Comparison of ENCODE assay signal across 14 cellular contexts in the genomic region with DNA sequence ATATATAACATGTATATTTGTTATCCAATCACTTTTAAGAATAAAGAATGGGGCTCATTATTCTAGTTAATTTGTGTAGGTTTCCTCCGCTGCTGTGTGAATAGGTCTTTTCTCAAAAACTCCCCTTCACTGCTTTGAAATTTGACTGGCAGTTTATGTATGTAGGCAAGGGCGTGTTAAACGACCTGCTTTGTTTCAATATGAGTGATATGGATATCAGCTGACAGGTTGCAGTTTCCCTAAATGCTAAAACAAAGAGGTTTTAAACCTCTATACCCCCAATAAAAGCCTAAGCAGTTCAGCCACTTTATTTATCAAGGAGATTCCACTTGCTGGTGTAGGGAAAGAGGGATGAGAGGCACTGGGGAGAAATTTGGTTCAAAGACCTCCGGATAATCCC.
DNase-seq lines count a peak whose midpoint lies in the region; ATAC-seq, FAIRE-seq and TF ChIP-seq lines count a peak whose summit lies in the region.
"Had no signal": no experiment of that assay in that cellular context is flagged by ENCODE, and none has a peak within 500 bp of the region (broad histone marks: within the 10 kb centered on the region; RNA-seq: fewer than 3 reads in every experiment).

No MANE protein-coding gene starts in this region.

- TF ChIP-seq POLR2A in HepG2 (IDR thresholded peaks at IDR 0.05; ENCODE audit: insufficient read depth in 1 of 2, low read depth in 2 of 2, low read length in 2 of 2): no peak

- 0 out of 2 replicates have a peak, but pooled peaks cover 4% of the 10 kb centered on the region for H3K9me3 ChIP-seq in SK-N-SH
- no peaks in the 10 kb centered on the region for H3K9me3 ChIP-seq in HepG2 (ENCODE audit: low read length)

- TF ChIP-seq CTCF in GM13976 (IDR thresholded peaks at IDR 0.05; ENCODE audit: borderline replicate concordance, control extremely low read depth, extremely low read depth, insufficient read depth, missing control alignments) (no peak), SK-N-SH (IDR thresholded peaks at IDR 0.05) (no peak), HepG2 (CRISPR knock-in tag; IDR thresholded peaks at IDR 0.05) (no peak)

- TF ChIP-seq RAD21 in SK-N-SH (IDR thresholded peaks at IDR 0.05; ENCODE audit: low read length) (no peak), HepG2 (CRISPR knock-in tag; IDR thresholded peaks at IDR 0.05) (no peak)

- no peak overlapping the region for H3K4me3 Mint-ChIP-seq in activated T-cell treated with anti-CD3 and anti-CD28 coated beads, Interleukin-2, amount 50 U/mL, for 24 hours
- H3K4me3 Mint-ChIP-seq: CD4-positive, alpha-beta T cell had no signal

- DNase-seq in GM13976 (ENCODE audit: low spot score) (peak; percentile 34), NCI-H226 (no peak), SK-N-SH (no peak), HepG2 (ENCODE audit: low spot score) (no peak)
- no peak for DNase-seq in activated T-cell treated with anti-CD3 and anti-CD28 coated beads, Interleukin-2, amount 50 U/mL, for 24 hours
- DNase-seq: amniotic stem cell; CD4-positive, alpha-beta T cell; Karpas-422; left ventricle myocardium inferior; stimulated activated naive CD4-positive, alpha-beta T cell treated with Interleukin-2 at 50 U/mL for 16 hours; upper lobe of left lung had no signal

- CTCF ChIA-PET in SK-N-SH (lab: Yijun Ruan, JAX): no interaction called here
- CTCF ChIA-PET in HepG2 (lab: Yijun Ruan, JAX; ENCODE audit: low intra/inter-chr PET ratio, low total read pairs): no interaction called here

- H2AFZ ChIP-seq in SK-N-SH (ENCODE audit: low read depth) (no peak overlapping the region), HepG2 (ENCODE audit: low read length) (no peak overlapping the region)

- peaks cover 21% of the 10 kb centered on the region for H3K9me3 Mint-ChIP-seq in activated T-cell treated with anti-CD3 and anti-CD28 coated beads, Interleukin-2, amount 50 U/mL, for 24 hours

- H3K27ac ChIP-seq in SK-N-SH (ENCODE audit: low read depth in 2 of 2, low read length in 1 of 2): no peak overlapping the region
- H3K27ac ChIP-seq in HepG2 (ENCODE audit: extremely low read length, insufficient read depth, low read length): no peak overlapping the region
- H3K27ac ChIP-seq: left ventricle myocardium inferior, upper lobe of left lung had no signal

- H3K9me2 ChIP-seq in SK-N-SH: 0 out of 2 replicates have a peak, but pooled peaks cover 2% of the 10 kb centered on the region

- 58% methylated on average over 4 of the region's 4 CpGs for WGBS in SK-N-SH (ENCODE audit: low lambda C conversion rate)
- WGBS in HepG2 (ENCODE audit: low lambda C conversion rate): 22% methylated on average over 4 of the region's 4 CpGs

- no TSS peak for BruUV-seq in HepG2 (replicated peaks; lab: Mats Ljungman, UMichigan)

- in situ Hi-C loops in GM13976 (cut with MboI; ENCODE audit: low sequenced_read_pairs, unreplicated experiment): no loop called here
- in situ Hi-C loops in HepG2 (cut with HindIII; ENCODE audit: extremely low pct_ligation_motif_present, low pct_unique_long_range_greater_than_20kb): no loop called here

- ATAC-seq in GM19023 (IDR thresholded peaks at IDR 0.05; ENCODE audit: unreplicated experiment): peak; percentile 60
- peak; percentile 49 for ATAC-seq in HG02623 (IDR thresholded peaks at IDR 0.05; ENCODE audit: unreplicated experiment)
- ATAC-seq in HG03439 (IDR thresholded peaks at IDR 0.05; ENCODE audit: unreplicated experiment): peak; percentile 73
- no peak for ATAC-seq in HepG2

- no peaks in the 10 kb centered on the region for H3K4me1 ChIP-seq in SK-N-SH (ENCODE audit: control insufficient read depth in 1 of 2, insufficient read depth in 2 of 2, low read depth in 1 of 2, low read length in 1 of 2)
- peaks cover 8% of the 10 kb centered on the region for H3K4me1 ChIP-seq in HepG2 (ENCODE audit: insufficient read depth, low read length)
- H3K4me1 ChIP-seq: left ventricle myocardium inferior, upper lobe of left lung had no signal

- H3K79me2 ChIP-seq in SK-N-SH (ENCODE audit: insufficient read depth): no peaks in the 10 kb centered on the region
- no peaks in the 10 kb centered on the region for H3K79me2 ChIP-seq in HepG2 (ENCODE audit: insufficient read depth, low read length)

- TF ChIP-seq EP300 in SK-N-SH (IDR thresholded peaks at IDR 0.05; ENCODE audit: borderline replicate concordance in 1 of 2, low read depth in 1 of 2, low read length in 1 of 2) (no peak), HepG2 (IDR thresholded peaks at IDR 0.05; ENCODE audit: low read depth in 2 of 2, low read length in 2 of 2) (no peak), HepG2 (CRISPR knock-in tag; IDR thresholded peaks at IDR 0.05; ENCODE audit: borderline replicate concordance) (no peak)

- H4K20me1 ChIP-seq in SK-N-SH (ENCODE audit: insufficient read depth): no peaks in the 10 kb centered on the region
- no peaks in the 10 kb centered on the region for H4K20me1 ChIP-seq in HepG2 (ENCODE audit: insufficient read depth, low read length)

- H3K27me3 ChIP-seq in SK-N-SH (ENCODE audit: insufficient read depth) (no peaks in the 10 kb centered on the region), HepG2 (ENCODE audit: control insufficient read depth in 1 of 2, insufficient read depth in 2 of 2, low read length in 2 of 2) (no peaks in the 10 kb centered on the region; a peak in 1 of 5 replicates)
- H3K27me3 ChIP-seq: upper lobe of left lung had no signal

- no peaks in the 10 kb centered on the region for H3K4me1 Mint-ChIP-seq in activated T-cell treated with anti-CD3 and anti-CD28 coated beads, Interleukin-2, amount 50 U/mL, for 24 hours (ENCODE audit: low read depth)

- H3K36me3 ChIP-seq in SK-N-SH (replicated peaks in 1 of 2; ENCODE audit: control insufficient read depth in 1 of 2, insufficient read depth in 2 of 2, low read length in 1 of 2): no peaks in the 10 kb centered on the region
- no peaks in the 10 kb centered on the region for H3K36me3 ChIP-seq in HepG2 (replicated peaks in 1 of 2; ENCODE audit: control insufficient read depth in 1 of 2, insufficient read depth in 2 of 2, low read length in 2 of 2)
- H3K36me3 ChIP-seq: left ventricle myocardium inferior, upper lobe of left lung had no signal

- FAIRE-seq in HepG2 (lab: Jason Lieb, UNC): no peak

- H3K4me2 ChIP-seq in SK-N-SH (no peak overlapping the region), HepG2 (ENCODE audit: low read depth, low read length) (no peak overlapping the region)

- no peak overlapping the region for H3K27ac Mint-ChIP-seq in activated T-cell treated with anti-CD3 and anti-CD28 coated beads, Interleukin-2, amount 50 U/mL, for 24 hours
- H3K27ac Mint-ChIP-seq: CD4-positive, alpha-beta T cell had no signal

- H3K36me3 Mint-ChIP-seq in activated T-cell treated with anti-CD3 and anti-CD28 coated beads, Interleukin-2, amount 50 U/mL, for 24 hours (ENCODE audit: low read depth): no peaks in the 10 kb centered on the region

- no peaks in the 10 kb centered on the region for H3F3A ChIP-seq in SK-N-SH (replicated peaks; ENCODE audit: insufficient read depth)

- H3K9ac ChIP-seq in SK-N-SH (no peak overlapping the region), HepG2 (ENCODE audit: insufficient read depth, low read depth, low read length) (no peak overlapping the region)

- POLR2A ChIA-PET in SK-N-SH (lab: Yijun Ruan, JAX): no interaction called here
- POLR2A ChIA-PET in HepG2 (lab: Yijun Ruan, JAX): no interaction called here

- H3K27me3 Mint-ChIP-seq in activated T-cell treated with anti-CD3 and anti-CD28 coated beads, Interleukin-2, amount 50 U/mL, for 24 hours: peaks cover 3% of the 10 kb centered on the region
- H3K27me3 Mint-ChIP-seq: CD4-positive, alpha-beta T cell had no signal

- no peak overlapping the region for H3K4me3 ChIP-seq in SK-N-SH (ENCODE audit: low read depth in 2 of 2, low read length in 1 of 2)
- H3K4me3 ChIP-seq in HepG2 (replicated peaks in 1 of 3; ENCODE audit: insufficient read depth in 1 of 3, low read depth in 2 of 3, low read length in 3 of 3): no peak overlapping the region
- H3K4me3 ChIP-seq: left ventricle myocardium inferior, upper lobe of left lung had no signal

- intact Hi-C loops in HepG2 (cut with micrococcal nuclease; ENCODE audit: unreplicated experiment): no loop called here

TF ChIP-seq in SK-N-SH, 30 proteins besides CTCF, POLR2A, EP300 and RAD21 (continues in another document):
- TF ChIP-seq EZH2phosphoT487 (IDR thresholded peaks at IDR 0.05; ENCODE audit: borderline replicate concordance, low read depth): no peak
- TF ChIP-seq, protein P1, sequence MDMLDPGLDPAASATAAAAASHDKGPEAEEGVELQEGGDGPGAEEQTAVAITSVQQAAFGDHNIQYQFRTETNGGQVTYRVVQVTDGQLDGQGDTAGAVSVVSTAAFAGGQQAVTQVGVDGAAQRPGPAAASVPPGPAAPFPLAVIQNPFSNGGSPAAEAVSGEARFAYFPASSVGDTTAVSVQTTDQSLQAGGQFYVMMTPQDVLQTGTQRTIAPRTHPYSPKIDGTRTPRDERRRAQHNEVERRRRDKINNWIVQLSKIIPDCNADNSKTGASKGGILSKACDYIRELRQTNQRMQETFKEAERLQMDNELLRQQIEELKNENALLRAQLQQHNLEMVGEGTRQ (IDR thresholded peaks at IDR 0.05; ENCODE audit: borderline replicate concordance, low read depth, low read length): no peak
- no peak for TF ChIP-seq SMC3 (IDR thresholded peaks at IDR 0.05; ENCODE audit: low read depth, low read length)
- TF ChIP-seq CHD2 (IDR thresholded peaks at IDR 0.05; ENCODE audit: low read length, partially characterized antibody): no peak
- no peak for TF ChIP-seq SIN3A (IDR thresholded peaks at IDR 0.05; ENCODE audit: borderline replicate concordance, low read depth, low read length)
- no peak for TF ChIP-seq TEAD4 (IDR thresholded peaks at IDR 0.05; ENCODE audit: borderline replicate concordance, insufficient read depth)

TF ChIP-seq in HepG2, 621 proteins besides CTCF, POLR2A, EP300 and RAD21 (continues in another document):
- TF ChIP-seq ZNF605 (CRISPR knock-in tag; IDR thresholded peaks at IDR 0.05) (no peak), ZMYM3 (CRISPR knock-in tag; IDR thresholded peaks at IDR 0.05) (no peak), GLI4 (CRISPR knock-in tag; IDR thresholded peaks at IDR 0.05; ENCODE audit: borderline replicate concordance) (no peak), NCOR1 (IDR thresholded peaks at IDR 0.05; ENCODE audit: borderline replicate concordance, low read length) (no peak)
- TF ChIP-seq, protein P2, sequence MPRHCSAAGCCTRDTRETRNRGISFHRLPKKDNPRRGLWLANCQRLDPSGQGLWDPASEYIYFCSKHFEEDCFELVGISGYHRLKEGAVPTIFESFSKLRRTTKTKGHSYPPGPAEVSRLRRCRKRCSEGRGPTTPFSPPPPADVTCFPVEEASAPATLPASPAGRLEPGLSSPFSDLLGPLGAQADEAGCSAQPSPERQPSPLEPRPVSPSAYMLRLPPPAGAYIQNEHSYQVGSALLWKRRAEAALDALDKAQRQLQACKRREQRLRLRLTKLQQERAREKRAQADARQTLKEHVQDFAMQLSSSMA (CRISPR knock-in tag; IDR thresholded peaks at IDR 0.05): no peak
